ENCODE assay signal across 9 cellular contexts in genomic region chr3:28240440-28240839, GRCh38. TPM values are rescaled to one million over a fixed set of nuclear protein-coding genes. Genes with fewer than 3 reads are reported as not detected.
DNase-seq lines count a peak whose midpoint lies in the region; ATAC-seq, FAIRE-seq and TF ChIP-seq lines count a peak whose summit lies in the region.
"Had no signal": no experiment of that assay in that cellular context is flagged by ENCODE, and none has a peak within 500 bp of the region (broad histone marks: within the 10 kb centered on the region; RNA-seq: fewer than 3 reads in every experiment).

No MANE protein-coding gene starts in this region.

- peak; percentile 50 for ATAC-seq in HepG2
- ATAC-seq in right lobe of liver = no peak
- ATAC-seq in aorta (ENCODE audit: low FRiP score) = no peak
- ATAC-seq in GM18861 (IDR thresholded peaks at IDR 0.05; ENCODE audit: unreplicated experiment) = no peak

- H3K9me3 Mint-ChIP-seq in activated naive CD8-positive, alpha-beta T cell (ENCODE audit: low read depth) = peaks cover 4% of the 10 kb centered on the region

- peaks cover 6% of the 10 kb centered on the region for H3K36me3 Mint-ChIP-seq in activated naive CD8-positive, alpha-beta T cell

- H3K4me1 ChIP-seq in HepG2 (ENCODE audit: insufficient read depth, low read length) (peaks cover 56% of the 10 kb centered on the region), right lobe of liver (peaks cover 0 to 8% (median 3%) of the 10 kb centered on the region in 4 donors), mesendoderm (ENCODE audit: control insufficient read depth, low read depth, low read length) (peaks cover 6% of the 10 kb centered on the region), aorta (ENCODE audit: control insufficient read depth in 1 of 2, insufficient read depth in 2 of 2, low read length in 2 of 2) (no peaks in the 10 kb centered on the region), adrenal gland (replicated peaks in 1 of 2) (peaks cover 10 to 33% of the 10 kb centered on the region in 2 donors)

- in situ Hi-C loops in HepG2 (cut with HindIII; ENCODE audit: extremely low pct_ligation_motif_present, low pct_unique_long_range_greater_than_20kb) (no loop called here), GM13977 (cut with MboI; ENCODE audit: low pct_unique_long_range_greater_than_20kb, low sequenced_read_pairs, unreplicated experiment) (no loop called here)

- H3K79me1 ChIP-seq in mesendoderm (ENCODE audit: low read length) = peaks cover 8% of the 10 kb centered on the region

- H2AK5ac ChIP-seq in mesendoderm (ENCODE audit: low read length) = no peak overlapping the region

- H2BK120ac ChIP-seq in mesendoderm (ENCODE audit: low read depth, low read length) = no peak overlapping the region

- H3K9me3 ChIP-seq in HepG2 (ENCODE audit: low read length) (no peaks in the 10 kb centered on the region), right lobe of liver (no peaks in the 10 kb centered on the region), aorta (ENCODE audit: control insufficient read depth, low read length) (no peaks in the 10 kb centered on the region), adrenal gland (replicated peaks in 1 of 3) (no peaks in the 10 kb centered on the region)

- H2AFZ ChIP-seq in HepG2 (ENCODE audit: low read length) = peak overlapping the region; percentile 88

- no peak for TF ChIP-seq CTCF in HepG2 (CRISPR knock-in tag; IDR thresholded peaks at IDR 0.05)
- TF ChIP-seq CTCF in right lobe of liver (IDR thresholded peaks at IDR 0.05) = no peak
- TF ChIP-seq CTCF in GM13977 (IDR thresholded peaks at IDR 0.05; ENCODE audit: extremely low read depth, insufficient read depth, missing control alignments) = no peak
- TF ChIP-seq CTCF in adrenal gland (IDR thresholded peaks at IDR 0.05) = no peak

- H3K4ac ChIP-seq in mesendoderm (ENCODE audit: low read depth, low read length) = no peak overlapping the region

- no peaks in the 10 kb centered on the region for H3K27me3 Mint-ChIP-seq in activated naive CD8-positive, alpha-beta T cell

- no peak for TF ChIP-seq RAD21 in HepG2 (CRISPR knock-in tag; IDR thresholded peaks at IDR 0.05)

- H4K8ac ChIP-seq in mesendoderm (ENCODE audit: low read depth, low read length) = no peak overlapping the region

- H3K27me3 ChIP-seq in HepG2 (ENCODE audit: control insufficient read depth in 1 of 2, insufficient read depth in 2 of 2, low read length in 2 of 2) (no peaks in the 10 kb centered on the region; a peak in 1 of 5 replicates), right lobe of liver (no peaks in the 10 kb centered on the region), mesendoderm (ENCODE audit: insufficient read depth, low read length, poor library complexity) (no peaks in the 10 kb centered on the region), aorta (ENCODE audit: control insufficient read depth in 1 of 2, insufficient read depth in 2 of 2, low read length in 1 of 2) (no peaks in the 10 kb centered on the region), adrenal gland (no peaks in the 10 kb centered on the region)

- H3K4me2 ChIP-seq in HepG2 (ENCODE audit: low read depth, low read length) (peak overlapping the region; percentile 93), mesendoderm (ENCODE audit: low read length) (no peak overlapping the region)

- H3K36me3 ChIP-seq in HepG2 (replicated peaks in 1 of 2; ENCODE audit: control insufficient read depth in 1 of 2, insufficient read depth in 2 of 2, low read length in 2 of 2) (no peaks in the 10 kb centered on the region), right lobe of liver (no peaks in the 10 kb centered on the region), mesendoderm (ENCODE audit: control insufficient read depth, insufficient read depth, low read length) (no peaks in the 10 kb centered on the region), aorta (ENCODE audit: control insufficient read depth in 1 of 2, insufficient read depth in 2 of 2, low read length in 1 of 2) (no peaks in the 10 kb centered on the region), adrenal gland (replicated peaks in 1 of 2) (no peaks in the 10 kb centered on the region)

- H3K18ac ChIP-seq in mesendoderm (ENCODE audit: low read length) = no peak overlapping the region

- peak overlapping the region; percentile 95 for H3K27ac Mint-ChIP-seq in activated naive CD8-positive, alpha-beta T cell

- H3K79me2 ChIP-seq in HepG2 (ENCODE audit: insufficient read depth, low read length) = peaks cover 35% of the 10 kb centered on the region
- peaks cover 9% of the 10 kb centered on the region for H3K79me2 ChIP-seq in mesendoderm (ENCODE audit: control insufficient read depth, insufficient read depth, low read length)

- 29% methylated on average over 7 of the region's 7 CpGs for WGBS in HepG2 (ENCODE audit: low lambda C conversion rate)
- 62% methylated on average over 5 of the region's 7 CpGs for WGBS in right lobe of liver (ENCODE audit: insufficient coverage, low coverage, low lambda C conversion rate, missing lambda C conversion rate)
- no CpG with 5 or more reads among the region's 7 CpGs for WGBS in mesendoderm (ENCODE audit: extremely low coverage, insufficient coverage, low lambda C conversion rate)
- 60 to 66% methylated on average over 7 of the region's 7 CpGs for WGBS in aorta, 2 donors
- 58 to 73% (median 64%) methylated on average over 7 of the region's 7 CpGs for WGBS in adrenal gland, 4 donors

- no TSS peak for BruUV-seq in HepG2 (replicated peaks; lab: Mats Ljungman, UMichigan)

- TF ChIP-seq POLR2A in HepG2 (IDR thresholded peaks at IDR 0.05; ENCODE audit: insufficient read depth in 1 of 2, low read depth in 2 of 2, low read length in 2 of 2) = peak in 1 of 2 experiments; percentile 31; a peak in 1 of 4 replicates
- TF ChIP-seq POLR2A in right lobe of liver (IDR thresholded peaks at IDR 0.05) = no peak
- no peak for TF ChIP-seq POLR2A in adrenal gland (IDR thresholded peaks at IDR 0.05)

- H4K20me1 ChIP-seq in HepG2 (ENCODE audit: insufficient read depth, low read length) = no peaks in the 10 kb centered on the region

- peaks cover 44% of the 10 kb centered on the region for H3K4me1 Mint-ChIP-seq in activated naive CD8-positive, alpha-beta T cell (ENCODE audit: low read depth)

- H2BK15ac ChIP-seq in mesendoderm (replicated peaks; ENCODE audit: low read depth) = no peak overlapping the region

- no peak overlapping the region for H3K23ac ChIP-seq in mesendoderm (ENCODE audit: low read length)

- POLR2A ChIA-PET in HepG2 (lab: Yijun Ruan, JAX) = interaction anchor here (0.8 to 2.1 kb wide), 3 partner anchors 11 to 109 kb away, joined by 3 to 15 read pairs (median 3); partner anchors contain the start of genes AZI2 and ZCWPW2

- H3K4me3 Mint-ChIP-seq in activated naive CD8-positive, alpha-beta T cell = peak overlapping the region; percentile 96

- DNase-seq in HepG2 (ENCODE audit: low spot score) = peak; percentile 7
- DNase-seq in right lobe of liver = no peak
- DNase-seq in mesendoderm = peak; percentile 69
- no peak for DNase-seq in aorta
- DNase-seq in GM13977 (ENCODE audit: low spot score) = no peak
- no peak for DNase-seq in adrenal gland
- DNase-seq: GDM1 had no signal

- FAIRE-seq in HepG2 (lab: Jason Lieb, UNC) = no peak

- H3K9ac ChIP-seq in HepG2 (ENCODE audit: insufficient read depth, low read depth, low read length) (peak overlapping the region; percentile 86), mesendoderm (ENCODE audit: low read length) (peak overlapping the region; percentile 23)

- H4K5ac ChIP-seq in mesendoderm (ENCODE audit: low read length) = no peak overlapping the region

- CTCF ChIA-PET in HepG2 (lab: Yijun Ruan, JAX; ENCODE audit: low intra/inter-chr PET ratio, low total read pairs) = no interaction called here

- H3K27ac ChIP-seq in HepG2 (ENCODE audit: extremely low read length, insufficient read depth, low read length) (peak overlapping the region; percentile 82), right lobe of liver (peak overlapping the region in 1 of 3 donors; percentile 60), mesendoderm (ENCODE audit: low read depth, low read length) (no peak overlapping the region), aorta (ENCODE audit: low read depth in 1 of 2, low read length in 2 of 2) (no peak overlapping the region), adrenal gland (no peak overlapping the region)

- TF ChIP-seq EP300 in HepG2 (IDR thresholded peaks at IDR 0.05; ENCODE audit: low read depth in 2 of 2, low read length in 2 of 2) (no peak), HepG2 (CRISPR knock-in tag; IDR thresholded peaks at IDR 0.05; ENCODE audit: borderline replicate concordance) (no peak)

- intact Hi-C loops in HepG2 (cut with micrococcal nuclease; ENCODE audit: unreplicated experiment) (loop anchor here (2.0 to 5.0 kb wide), 4 partner anchors 87 to 528 kb away; partner anchors contain the start of genes AZI2 and ZCWPW2), right lobe of liver (cut with DNase I) (no loop called here), aorta (cut with DNase I) (no loop called here), adrenal gland (cut with DNase I) (no loop called here)

- H2BK5ac ChIP-seq in mesendoderm (ENCODE audit: low read length) = no peak overlapping the region

- H3K56ac ChIP-seq in mesendoderm (ENCODE audit: low read length) = peak overlapping the region; percentile 64

- H3K4me3 ChIP-seq in HepG2 (replicated peaks in 1 of 3; ENCODE audit: insufficient read depth in 1 of 3, low read depth in 2 of 3, low read length in 3 of 3) (peak overlapping the region; percentile 70 to 86 (median 84)), right lobe of liver (peak overlapping the region in 1 of 3 donors; percentile 99), mesendoderm (ENCODE audit: low read length) (no peak overlapping the region), aorta (ENCODE audit: low read length in 2 of 2) (peak overlapping the region; percentile 54 to 64), adrenal gland (peak overlapping the region in 1 of 4 donors; percentile 88)

RNA-seq across cellular contexts. Expression of gene CMC1, which starts 1.0 kb away (rescaled TPM):
- 29.5 and 32.3 TPM in 2 replicates for total RNA-seq in HepG2 (2016; rRNA removed; fragmentation: Illumina TruSeq; extraction: Trizol)
- 23.4 and 25.5 TPM in 2 replicates for total RNA-seq in HepG2 (2016; cell fraction: cytosol; rRNA removed; fragmentation: Illumina TruSeq; extraction: Trizol; ENCODE audit: low read depth)
- 28.5 and 32.7 TPM in 2 replicates for total RNA-seq in HepG2 (2016; cell fraction: insoluble cytoplasmic fraction; rRNA removed; fragmentation: Illumina TruSeq; extraction: Trizol)
- total RNA-seq in HepG2 (2016; cell fraction: membrane; rRNA removed; fragmentation: Illumina TruSeq; extraction: Trizol) = 20.9 and 22.7 TPM in 2 replicates
- total RNA-seq in HepG2 (2016; cell fraction: nucleus; rRNA removed; fragmentation: Illumina TruSeq; extraction: Trizol) = 17.1 and 18.8 TPM in 2 replicates
- 19.9 and 22.1 TPM in 2 replicates for polyA plus RNA-seq in HepG2 (2011; rRNA removed)
- polyA plus RNA-seq in HepG2 (2011; cell fraction: cytosol; rRNA removed) = 11.6 and 16.4 TPM in 2 replicates
- polyA plus RNA-seq in HepG2 (2011; cell fraction: nucleus; rRNA removed) = 8.8 and 11.8 TPM in 2 replicates
- 30.2 and 38.8 TPM in 2 replicates for polyA plus RNA-seq in HepG2 (2012)
- 28.3 and 32.3 TPM in 2 replicates for polyA plus RNA-seq in HepG2 (2016; cell fraction: cytosol; fragmentation: Illumina TruSeq; extraction: Trizol; ENCODE audit: low read depth)
- polyA plus RNA-seq in HepG2 (2016; cell fraction: insoluble cytoplasmic fraction; fragmentation: Illumina TruSeq; extraction: Trizol; ENCODE audit: low read depth) = 43.4 and 48.7 TPM in 2 replicates
- polyA plus RNA-seq in HepG2 (2016; cell fraction: membrane; fragmentation: Illumina TruSeq; extraction: Trizol; ENCODE audit: low read depth) = 26.3 and 29.5 TPM in 2 replicates
- polyA plus RNA-seq in HepG2 (2016; cell fraction: nucleus; fragmentation: Illumina TruSeq; extraction: Trizol; ENCODE audit: insufficient read depth, low read depth) = 35.4 and 35.6 TPM in 2 replicates
- 3.6 and 5.0 TPM in 2 replicates for polyA minus RNA-seq in HepG2 (2011; rRNA and poly(A)+ RNA removed; ENCODE audit: low replicate concordance)
- 4.6 and 9.9 TPM in 2 replicates for polyA minus RNA-seq in HepG2 (2011; cell fraction: cytosol; rRNA and poly(A)+ RNA removed)
- 43.8 and 44.0 TPM in 2 replicates for polyA minus RNA-seq in HepG2 (2011; cell fraction: nucleus; rRNA and poly(A)+ RNA removed)
- 10 to 100 TPM in 5 of 6 experiments, 1 to 10 TPM in 1; 9.5 to 16.9 (median 12.2) TPM for total RNA-seq in right lobe of liver
- 64.3 TPM for polyA plus RNA-seq in mesendoderm (2013, experiment 1 of 2)
- polyA plus RNA-seq in mesendoderm (2013, experiment 2 of 2) = 62.3 TPM
- total RNA-seq in aorta = 10 to 100 TPM; 16.0 to 16.4 TPM
- polyA plus RNA-seq in aorta = 10 to 100 TPM; 23.7 to 69.9 TPM
- total RNA-seq in adrenal gland = 10 to 100 TPM in 7 of 8 donors, 1 to 10 TPM in 1; 6.7 to 23.2 (median 19.5) TPM
- 10 to 100 TPM; 31.4 to 32.8 (median 31.5) TPM for polyA plus RNA-seq in adrenal gland

Comparison
In these comparisons a context has a peak if more than half of its experiments do, and no peak if none do; other contexts are left out.
1. DNase-seq: peak in HepG2 (single experiment) and mesendoderm (single experiment); none in right lobe of liver (0 of 3), aorta (0 of 2), GM13977 (single experiment) and adrenal gland (0 of 7).